Comparison of ENCODE assay signal across 29 cellular contexts in the genomic region with DNA sequence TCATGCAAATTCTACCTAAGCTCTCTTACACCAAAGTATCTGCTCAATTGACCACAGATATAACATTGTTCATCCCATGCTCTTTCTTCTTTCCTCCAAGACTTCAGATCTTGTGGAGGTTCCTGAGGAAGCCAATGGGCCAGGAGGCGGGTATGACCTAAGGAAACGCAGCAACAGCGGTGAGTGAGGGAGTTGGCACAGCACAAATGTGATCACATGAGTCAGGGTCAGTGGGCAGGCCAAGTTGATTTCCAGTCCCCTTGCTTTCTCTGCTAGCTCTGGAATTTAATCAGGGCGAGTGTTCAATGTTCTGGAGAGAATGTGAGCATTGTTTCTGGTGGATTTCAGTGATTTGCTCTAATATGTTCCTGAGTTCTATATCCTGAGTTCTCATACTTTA.
"Had no signal": no experiment of that assay in that cellular context is flagged by ENCODE, and none has a peak within 500 bp of the region (broad histone marks: within the 10 kb centered on the region; RNA-seq: fewer than 3 reads in every experiment).

No MANE protein-coding gene starts in this region.

- ATAC-seq: activated CD8-positive, alpha-beta T cell treated with anti-CD3 and anti-CD28 coated beads for 36 hours; activated T-cell treated with anti-CD3 and anti-CD28 coated beads, Interleukin-2, amount 50 U/mL, for 72 hours; activated T-helper 17 cell treated with anti-CD3 and anti-CD28 coated beads, Interleukin-2, amount 50 U/mL, for 72 hours; Panc1 had no signal

- H3K4me3 ChIP-seq: SJCRH30, SK-N-MC had no signal

- H3K4me1 ChIP-seq: SJCRH30 had no signal

- H3K27me3 Mint-ChIP-seq: activated CD4-positive, alpha-beta T cell treated with anti-CD3 and anti-CD28 coated beads, Interleukin-2, amount 10 ng/mL, durations not matched to agents 24 days and 14 days; activated naive CD8-positive, alpha-beta T cell treated with anti-CD3 and anti-CD28 coated beads for 36 hours had no signal

- DNase-seq: activated CD4-positive, alpha-beta T cell treated with anti-CD3 and anti-CD28 coated beads, Interleukin-2, amount 10 ng/mL, durations not matched to agents 24 days and 14 days; activated CD4-positive, alpha-beta T cell treated with anti-CD3 and anti-CD28 coated beads, Interleukin-2, amount 50 U/mL, for 4 hours; activated CD8-positive, alpha-beta T cell treated with anti-CD3 and anti-CD28 coated beads for 36 hours; activated effector memory CD4-positive, alpha-beta T cell treated with anti-CD3 and anti-CD28 coated beads, Interleukin-2, amount 50 U/mL, for 16 hours; activated naive CD4-positive, alpha-beta T cell; activated naive CD4-positive, alpha-beta T cell treated with anti-CD3 and anti-CD28 coated beads, Interleukin-2, amount 50 U/mL, for 16 hours; activated naive CD8-positive, alpha-beta T cell treated with anti-CD3 and anti-CD28 coated beads for 36 hours; activated T-cell treated with anti-CD3 and anti-CD28 coated beads, Interleukin-2, amount 50 U/mL, for 1 hour; activated T-cell treated with anti-CD3 and anti-CD28 coated beads, Interleukin-2, amount 50 U/mL, for 72 hours; amniotic stem cell; aorta; brain microvascular endothelial cell; Karpas-422; KBM-7; NCI-H1048; NCI-H1105 treated with DMSO at 0.1 percent for 48 hours; NCI-H1436; NCI-H1694; NCI-H1930; NCI-H2081 treated with DMSO at 0.1 percent for 48 hours; NCI-H226; NCI-H524 treated with DMSO at 0.1 percent for 48 hours; SHP77; SJCRH30; T1000 had no signal

- H3K27ac ChIP-seq: brain microvascular endothelial cell, SJCRH30, SK-N-MC had no signal

- H3K27ac Mint-ChIP-seq: activated CD4-positive, alpha-beta T cell treated with anti-CD3 and anti-CD28 coated beads, Interleukin-2, amount 10 ng/mL, durations not matched to agents 24 days and 14 days; activated CD8-positive, alpha-beta T cell treated with anti-CD3 and anti-CD28 coated beads for 36 hours; activated naive CD8-positive, alpha-beta T cell treated with anti-CD3 and anti-CD28 coated beads for 36 hours; activated T-cell treated with anti-CD3 and anti-CD28 coated beads, Interleukin-2, amount 50 U/mL, for 72 hours; activated T-helper 17 cell treated with anti-CD3 and anti-CD28 coated beads, Interleukin-2, amount 50 U/mL, for 72 hours; IgD-negative memory B cell had no signal

- H3K9me3 Mint-ChIP-seq: activated CD4-positive, alpha-beta T cell treated with anti-CD3 and anti-CD28 coated beads, Interleukin-2, amount 10 ng/mL, durations not matched to agents 24 days and 14 days; activated CD8-positive, alpha-beta T cell treated with anti-CD3 and anti-CD28 coated beads for 36 hours; activated naive CD8-positive, alpha-beta T cell treated with anti-CD3 and anti-CD28 coated beads for 36 hours; activated T-cell treated with anti-CD3 and anti-CD28 coated beads, Interleukin-2, amount 50 U/mL, for 72 hours; activated T-helper 17 cell treated with anti-CD3 and anti-CD28 coated beads, Interleukin-2, amount 50 U/mL, for 72 hours had no signal

- H3K9me3 ChIP-seq: SJCRH30 had no signal

- H3K27me3 ChIP-seq: brain microvascular endothelial cell, SJCRH30 had no signal

- H3K36me3 Mint-ChIP-seq: activated naive CD8-positive, alpha-beta T cell treated with anti-CD3 and anti-CD28 coated beads for 36 hours had no signal

- H3K36me3 ChIP-seq: brain microvascular endothelial cell, SJCRH30 had no signal

- H3K4me3 Mint-ChIP-seq: activated CD4-positive, alpha-beta T cell treated with anti-CD3 and anti-CD28 coated beads, Interleukin-2, amount 10 ng/mL, durations not matched to agents 24 days and 14 days; activated CD8-positive, alpha-beta T cell treated with anti-CD3 and anti-CD28 coated beads for 36 hours; activated naive CD8-positive, alpha-beta T cell treated with anti-CD3 and anti-CD28 coated beads for 36 hours; activated T-cell treated with anti-CD3 and anti-CD28 coated beads, Interleukin-2, amount 50 U/mL, for 72 hours; activated T-helper 17 cell treated with anti-CD3 and anti-CD28 coated beads, Interleukin-2, amount 50 U/mL, for 72 hours; IgD-negative memory B cell had no signal

- H3K4me1 Mint-ChIP-seq: activated CD4-positive, alpha-beta T cell treated with anti-CD3 and anti-CD28 coated beads, Interleukin-2, amount 10 ng/mL, durations not matched to agents 24 days and 14 days; activated naive CD8-positive, alpha-beta T cell treated with anti-CD3 and anti-CD28 coated beads for 36 hours; activated T-helper 17 cell treated with anti-CD3 and anti-CD28 coated beads, Interleukin-2, amount 50 U/mL, for 72 hours; IgD-negative memory B cell had no signal
